ENCODE assay signal across 1 cellular context in the genomic region with DNA sequence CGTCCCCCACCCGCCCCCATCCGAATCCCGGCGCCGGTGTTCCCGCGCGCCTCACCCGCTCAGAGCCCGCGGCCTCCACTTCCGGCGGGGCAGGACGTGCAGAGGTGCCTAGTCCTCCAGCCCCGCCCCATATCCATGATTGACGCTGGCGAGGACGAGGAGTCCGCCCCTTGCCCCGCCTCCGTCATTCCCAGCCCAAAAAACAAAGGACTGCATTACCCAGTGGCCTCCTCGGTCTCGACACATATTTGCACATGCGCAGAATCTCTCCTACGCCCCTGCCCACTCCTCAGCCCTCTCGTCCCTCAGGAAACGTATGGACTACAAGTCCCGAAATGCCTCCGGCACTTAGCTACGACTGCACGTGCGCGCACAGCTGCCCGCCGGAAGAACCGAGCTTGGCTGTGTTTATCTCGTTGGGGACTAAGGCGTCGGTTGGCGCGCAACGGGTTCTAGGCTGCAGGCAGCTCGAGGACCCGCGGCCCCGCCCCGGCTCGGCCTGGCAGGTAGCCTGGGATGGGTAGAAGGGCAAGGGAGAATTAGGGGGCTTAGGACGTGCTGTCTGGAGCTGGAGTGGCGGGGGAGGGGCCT.
TF ChIP-seq lines count a peak whose summit lies in the region.

A gene with protein sequence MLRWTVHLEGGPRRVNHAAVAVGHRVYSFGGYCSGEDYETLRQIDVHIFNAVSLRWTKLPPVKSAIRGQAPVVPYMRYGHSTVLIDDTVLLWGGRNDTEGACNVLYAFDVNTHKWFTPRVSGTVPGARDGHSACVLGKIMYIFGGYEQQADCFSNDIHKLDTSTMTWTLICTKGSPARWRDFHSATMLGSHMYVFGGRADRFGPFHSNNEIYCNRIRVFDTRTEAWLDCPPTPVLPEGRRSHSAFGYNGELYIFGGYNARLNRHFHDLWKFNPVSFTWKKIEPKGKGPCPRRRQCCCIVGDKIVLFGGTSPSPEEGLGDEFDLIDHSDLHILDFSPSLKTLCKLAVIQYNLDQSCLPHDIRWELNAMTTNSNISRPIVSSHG (plus strand): TSS at position 407 of the 591 bp plus-strand sequence. CDS start 2,944 bp downstream, outside the sequence.
TSS of gene MEA1 (minus strand) at position 104 of the 591 bp plus-strand sequence. CDS start 133 bp downstream, outside the sequence.

TF ChIP-seq in HepG2, 621 proteins besides CTCF, POLR2A, EP300 and RAD21 (continued from another document and continues in another):
- TF ChIP-seq ETS1 (CRISPR knock-in tag; IDR thresholded peaks at IDR 0.05): no peak
- TF ChIP-seq ZNF253 (CRISPR knock-in tag; IDR thresholded peaks at IDR 0.05; ENCODE audit: borderline replicate concordance): no peak
- TF ChIP-seq RELA (CRISPR knock-in tag; IDR thresholded peaks at IDR 0.05): no peak; the same call in 1 of the 2 replicates
- TF ChIP-seq ZNF879 (CRISPR knock-in tag; IDR thresholded peaks at IDR 0.05): no peak
- TF ChIP-seq MED13 (CRISPR knock-in tag; IDR thresholded peaks at IDR 0.05): no peak
- peak; percentile 87 for TF ChIP-seq POLR2G (IDR thresholded peaks at IDR 0.05; ENCODE audit: low read depth, low read length)
- TF ChIP-seq SCMH1 (CRISPR knock-in tag; IDR thresholded peaks at IDR 0.05; ENCODE audit: borderline replicate concordance): no peak
- peak; percentile 81 for TF ChIP-seq ARNT2 (CRISPR knock-in tag; IDR thresholded peaks at IDR 0.05; ENCODE audit: low read depth)
- TF ChIP-seq ZNF674 (CRISPR knock-in tag; IDR thresholded peaks at IDR 0.05; ENCODE audit: low read depth): no peak
- peak; percentile 55; the same call in 1 of the 2 replicates for TF ChIP-seq SAFB2 (CRISPR knock-in tag; IDR thresholded peaks at IDR 0.05; ENCODE audit: borderline replicate concordance, low read depth)
- TF ChIP-seq MAX (IDR thresholded peaks at IDR 0.05): peak; percentile 97
- TF ChIP-seq KDM2A (CRISPR knock-in tag; IDR thresholded peaks at IDR 0.05; ENCODE audit: borderline replicate concordance, low read depth): no peak
- TF ChIP-seq ELF3 (CRISPR knock-in tag; IDR thresholded peaks at IDR 0.05): peak; percentile 59; the same call in 1 of the 2 replicates
- no peak for TF ChIP-seq HNRNPH1 (optimal IDR thresholded peaks at IDR 0.05; ENCODE audit: low read depth, low read length)
- peak; percentile 64; the same call in 1 of the 2 replicates for TF ChIP-seq FOXP4 (CRISPR knock-in tag; IDR thresholded peaks at IDR 0.05)
- TF ChIP-seq, protein P1, sequence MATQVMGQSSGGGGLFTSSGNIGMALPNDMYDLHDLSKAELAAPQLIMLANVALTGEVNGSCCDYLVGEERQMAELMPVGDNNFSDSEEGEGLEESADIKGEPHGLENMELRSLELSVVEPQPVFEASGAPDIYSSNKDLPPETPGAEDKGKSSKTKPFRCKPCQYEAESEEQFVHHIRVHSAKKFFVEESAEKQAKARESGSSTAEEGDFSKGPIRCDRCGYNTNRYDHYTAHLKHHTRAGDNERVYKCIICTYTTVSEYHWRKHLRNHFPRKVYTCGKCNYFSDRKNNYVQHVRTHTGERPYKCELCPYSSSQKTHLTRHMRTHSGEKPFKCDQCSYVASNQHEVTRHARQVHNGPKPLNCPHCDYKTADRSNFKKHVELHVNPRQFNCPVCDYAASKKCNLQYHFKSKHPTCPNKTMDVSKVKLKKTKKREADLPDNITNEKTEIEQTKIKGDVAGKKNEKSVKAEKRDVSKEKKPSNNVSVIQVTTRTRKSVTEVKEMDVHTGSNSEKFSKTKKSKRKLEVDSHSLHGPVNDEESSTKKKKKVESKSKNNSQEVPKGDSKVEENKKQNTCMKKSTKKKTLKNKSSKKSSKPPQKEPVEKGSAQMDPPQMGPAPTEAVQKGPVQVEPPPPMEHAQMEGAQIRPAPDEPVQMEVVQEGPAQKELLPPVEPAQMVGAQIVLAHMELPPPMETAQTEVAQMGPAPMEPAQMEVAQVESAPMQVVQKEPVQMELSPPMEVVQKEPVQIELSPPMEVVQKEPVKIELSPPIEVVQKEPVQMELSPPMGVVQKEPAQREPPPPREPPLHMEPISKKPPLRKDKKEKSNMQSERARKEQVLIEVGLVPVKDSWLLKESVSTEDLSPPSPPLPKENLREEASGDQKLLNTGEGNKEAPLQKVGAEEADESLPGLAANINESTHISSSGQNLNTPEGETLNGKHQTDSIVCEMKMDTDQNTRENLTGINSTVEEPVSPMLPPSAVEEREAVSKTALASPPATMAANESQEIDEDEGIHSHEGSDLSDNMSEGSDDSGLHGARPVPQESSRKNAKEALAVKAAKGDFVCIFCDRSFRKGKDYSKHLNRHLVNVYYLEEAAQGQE (IDR thresholded peaks at IDR 0.05; ENCODE audit: borderline replicate concordance in 1 of 2, low read depth in 1 of 2, low read length in 2 of 2): no peak
- TF ChIP-seq ZNF703 (CRISPR knock-in tag; IDR thresholded peaks at IDR 0.05; ENCODE audit: borderline replicate concordance): no peak
- TF ChIP-seq PCBP2 (optimal IDR thresholded peaks at IDR 0.05; ENCODE audit: low read depth, low read length, poor library complexity, severe bottlenecking): no peak
- TF ChIP-seq, protein P2, sequence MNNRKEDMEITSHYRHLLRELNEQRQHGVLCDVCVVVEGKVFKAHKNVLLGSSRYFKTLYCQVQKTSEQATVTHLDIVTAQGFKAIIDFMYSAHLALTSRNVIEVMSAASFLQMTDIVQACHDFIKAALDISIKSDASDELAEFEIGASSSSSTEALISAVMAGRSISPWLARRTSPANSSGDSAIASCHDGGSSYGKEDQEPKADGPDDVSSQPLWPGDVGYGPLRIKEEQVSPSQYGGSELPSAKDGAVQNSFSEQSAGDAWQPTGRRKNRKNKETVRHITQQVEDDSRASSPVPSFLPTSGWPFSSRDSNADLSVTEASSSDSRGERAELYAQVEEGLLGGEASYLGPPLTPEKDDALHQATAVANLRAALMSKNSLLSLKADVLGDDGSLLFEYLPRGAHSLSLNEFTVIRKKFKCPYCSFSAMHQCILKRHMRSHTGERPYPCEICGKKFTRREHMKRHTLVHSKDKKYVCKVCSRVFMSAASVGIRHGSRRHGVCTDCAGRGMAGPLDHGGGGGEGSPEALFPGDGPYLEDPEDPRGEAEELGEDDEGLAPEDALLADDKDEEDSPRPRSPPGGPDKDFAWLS (CRISPR knock-in tag; IDR thresholded peaks at IDR 0.05; ENCODE audit: borderline replicate concordance): no peak
- no peak for TF ChIP-seq SYNCRIP (IDR thresholded peaks at IDR 0.05; ENCODE audit: insufficient read depth, low read depth, low read length)
- TF ChIP-seq PHF8 (CRISPR knock-in tag; IDR thresholded peaks at IDR 0.05): peak; percentile 77
- no peak for TF ChIP-seq RORA (CRISPR knock-in tag; IDR thresholded peaks at IDR 0.05)
- TF ChIP-seq SP140L (CRISPR knock-in tag; IDR thresholded peaks at IDR 0.05; ENCODE audit: borderline replicate concordance): no peak
- peak; percentile 73; the same call in 1 of the 2 replicates for TF ChIP-seq ZNF788 (CRISPR knock-in tag; IDR thresholded peaks at IDR 0.05; ENCODE audit: borderline replicate concordance)
- TF ChIP-seq ZNF672 (CRISPR knock-in tag; IDR thresholded peaks at IDR 0.05): no peak
- TF ChIP-seq ZNF784 (CRISPR knock-in tag; IDR thresholded peaks at IDR 0.05; ENCODE audit: borderline replicate concordance): no peak; the same call in 1 of the 2 replicates
- no peak for TF ChIP-seq ZNF629 (CRISPR knock-in tag; conservative IDR thresholded peaks at IDR 0.05)
- no peak for TF ChIP-seq ARID2 (CRISPR knock-in tag; IDR thresholded peaks at IDR 0.05; ENCODE audit: borderline replicate concordance)
- TF ChIP-seq HMG20B (CRISPR knock-in tag; conservative IDR thresholded peaks at IDR 0.05): 0 out of 2 replicates have a peak, but pooled peaks have one; percentile 18
- TF ChIP-seq ZNF816 (CRISPR knock-in tag; IDR thresholded peaks at IDR 0.05; ENCODE audit: borderline replicate concordance): no peak
- TF ChIP-seq GPN1 (CRISPR knock-in tag; IDR thresholded peaks at IDR 0.05; ENCODE audit: borderline replicate concordance): no peak
- no peak for TF ChIP-seq KLF13 (CRISPR knock-in tag; IDR thresholded peaks at IDR 0.05)
- 0 out of 2 replicates have a peak, but pooled peaks have one; percentile 43 for TF ChIP-seq ZNF709 (CRISPR knock-in tag; IDR thresholded peaks at IDR 0.05)
- no peak for TF ChIP-seq ZKSCAN5 (CRISPR knock-in tag; IDR thresholded peaks at IDR 0.05)
- TF ChIP-seq, protein P3, sequence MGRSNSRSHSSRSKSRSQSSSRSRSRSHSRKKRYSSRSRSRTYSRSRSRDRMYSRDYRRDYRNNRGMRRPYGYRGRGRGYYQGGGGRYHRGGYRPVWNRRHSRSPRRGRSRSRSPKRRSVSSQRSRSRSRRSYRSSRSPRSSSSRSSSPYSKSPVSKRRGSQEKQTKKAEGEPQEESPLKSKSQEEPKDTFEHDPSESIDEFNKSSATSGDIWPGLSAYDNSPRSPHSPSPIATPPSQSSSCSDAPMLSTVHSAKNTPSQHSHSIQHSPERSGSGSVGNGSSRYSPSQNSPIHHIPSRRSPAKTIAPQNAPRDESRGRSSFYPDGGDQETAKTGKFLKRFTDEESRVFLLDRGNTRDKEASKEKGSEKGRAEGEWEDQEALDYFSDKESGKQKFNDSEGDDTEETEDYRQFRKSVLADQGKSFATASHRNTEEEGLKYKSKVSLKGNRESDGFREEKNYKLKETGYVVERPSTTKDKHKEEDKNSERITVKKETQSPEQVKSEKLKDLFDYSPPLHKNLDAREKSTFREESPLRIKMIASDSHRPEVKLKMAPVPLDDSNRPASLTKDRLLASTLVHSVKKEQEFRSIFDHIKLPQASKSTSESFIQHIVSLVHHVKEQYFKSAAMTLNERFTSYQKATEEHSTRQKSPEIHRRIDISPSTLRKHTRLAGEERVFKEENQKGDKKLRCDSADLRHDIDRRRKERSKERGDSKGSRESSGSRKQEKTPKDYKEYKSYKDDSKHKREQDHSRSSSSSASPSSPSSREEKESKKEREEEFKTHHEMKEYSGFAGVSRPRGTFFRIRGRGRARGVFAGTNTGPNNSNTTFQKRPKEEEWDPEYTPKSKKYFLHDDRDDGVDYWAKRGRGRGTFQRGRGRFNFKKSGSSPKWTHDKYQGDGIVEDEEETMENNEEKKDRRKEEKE (IDR thresholded peaks at IDR 0.05): no peak
- no peak for TF ChIP-seq ZNF577 (CRISPR knock-in tag; IDR thresholded peaks at IDR 0.05; ENCODE audit: borderline replicate concordance, low read depth)
- TF ChIP-seq ZNF562 (CRISPR knock-in tag; IDR thresholded peaks at IDR 0.05; ENCODE audit: borderline replicate concordance): no peak
- TF ChIP-seq ZMAT5 (CRISPR knock-in tag; IDR thresholded peaks at IDR 0.05; ENCODE audit: borderline replicate concordance, low read depth): no peak
- TF ChIP-seq CEBPG (CRISPR knock-in tag; IDR thresholded peaks at IDR 0.05): no peak
- no peak for TF ChIP-seq ZNF138 (CRISPR knock-in tag; IDR thresholded peaks at IDR 0.05; ENCODE audit: low read depth)
- TF ChIP-seq, protein P4, sequence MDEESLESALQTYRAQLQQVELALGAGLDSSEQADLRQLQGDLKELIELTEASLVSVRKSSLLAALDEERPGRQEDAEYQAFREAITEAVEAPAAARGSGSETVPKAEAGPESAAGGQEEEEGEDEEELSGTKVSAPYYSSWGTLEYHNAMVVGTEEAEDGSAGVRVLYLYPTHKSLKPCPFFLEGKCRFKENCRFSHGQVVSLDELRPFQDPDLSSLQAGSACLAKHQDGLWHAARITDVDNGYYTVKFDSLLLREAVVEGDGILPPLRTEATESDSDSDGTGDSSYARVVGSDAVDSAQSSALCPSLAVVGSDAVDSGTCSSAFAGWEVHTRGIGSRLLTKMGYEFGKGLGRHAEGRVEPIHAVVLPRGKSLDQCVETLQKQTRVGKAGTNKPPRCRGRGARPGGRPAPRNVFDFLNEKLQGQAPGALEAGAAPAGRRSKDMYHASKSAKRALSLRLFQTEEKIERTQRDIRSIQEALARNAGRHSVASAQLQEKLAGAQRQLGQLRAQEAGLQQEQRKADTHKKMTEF (CRISPR knock-in tag; IDR thresholded peaks at IDR 0.05): peak; percentile 83; the same call in 1 of the 2 replicates
- peak; percentile 74; the same call in 1 of the 2 replicates for TF ChIP-seq HBP1 (CRISPR knock-in tag; IDR thresholded peaks at IDR 0.05; ENCODE audit: low read depth)
